Comparison of ENCODE assay signal across 8 cellular contexts in genomic region chr16:56950881-56951771, GRCh38. TPM values are rescaled to one million over a fixed set of nuclear protein-coding genes. Genes with fewer than 3 reads are reported as not detected.
A peak's percentile ranks its signal among the peaks of the same experiment; 100 is the strongest.
DNase-seq lines count a peak whose midpoint lies in the region; ATAC-seq and TF ChIP-seq lines count a peak whose summit lies in the region.

No MANE protein-coding gene starts in this region.

- no peaks in the 10 kb centered on the region for H3F3A ChIP-seq in Loucy (ENCODE audit: low read depth)

- ATAC-seq in GM21825 (IDR thresholded peaks at IDR 0.05; ENCODE audit: unreplicated experiment), result peak; percentile 49
- peak; percentile 78 for ATAC-seq in mucosa of descending colon

- H3K9me3 ChIP-seq in Loucy (ENCODE audit: insufficient read depth, low read depth, low read length) (no peaks in the 10 kb centered on the region), WERI-Rb-1 (ENCODE audit: severe bottlenecking) (no peaks in the 10 kb centered on the region), colonic mucosa (no peaks in the 10 kb centered on the region), mucosa of descending colon (no peaks in the 10 kb centered on the region), tibial nerve (no peaks in the 10 kb centered on the region)

- H3K27ac ChIP-seq in WERI-Rb-1 (no peak overlapping the region), colonic mucosa (no peak overlapping the region), tibial nerve (no peak overlapping the region)

- no peak overlapping the region for H2AFZ ChIP-seq in Loucy (ENCODE audit: low read length)

- DNase-seq in DMS79 treated with DMSO at 0.1 percent for 48 hours (lab: John Stamatoyannopoulos, UW) (peak; percentile 2), DMS79 (lab: John Stamatoyannopoulos, UW) (no peak), WERI-Rb-1 (peak; percentile 78), colonic mucosa (peak; percentile 37), mucosa of descending colon (peak in 2 of 3 donors; percentile 52 to 57), tibial nerve (ENCODE audit: low spot score in 2 of 2) (peak in 1 of 2 donors; percentile 41)

- no peak overlapping the region for H3K4me2 ChIP-seq in Loucy (ENCODE audit: low read depth, low read length, poor library complexity, severe bottlenecking)

- 60 to 61% methylated on average over 15 of the region's 15 CpGs for WGBS in tibial nerve, 2 donors

- no peak overlapping the region for H3K4me3 ChIP-seq in Loucy (ENCODE audit: low read length, poor library complexity, severe bottlenecking)
- H3K4me3 ChIP-seq in WERI-Rb-1 (ENCODE audit: low read depth, low read length), result no peak overlapping the region
- H3K4me3 ChIP-seq in colonic mucosa, result no peak overlapping the region
- no peak overlapping the region for H3K4me3 ChIP-seq in mucosa of descending colon
- no peak overlapping the region for H3K4me3 ChIP-seq in tibial nerve

- no peaks in the 10 kb centered on the region for H3K9me2 ChIP-seq in Loucy (replicated peaks; ENCODE audit: low read depth, low read length)

- intact Hi-C loops in colonic mucosa (cut with DNase I), result loop anchor here (2.0 kb wide), 1 partner anchor 84 kb away; no protein-coding TSS in a partner anchor
- intact Hi-C loops in mucosa of descending colon (cut with DNase I, micrococcal nuclease), result loop anchor here in 1 of 2 donors (5.0 kb wide), 1 partner anchor 84 kb away; the partner anchor contains the start of gene SLC12A3

- TF ChIP-seq CTCF in Loucy (conservative IDR thresholded peaks at IDR 0.05; ENCODE audit: low read length) (peak; percentile 87), WERI-Rb-1 (IDR thresholded peaks at IDR 0.05; ENCODE audit: low read depth, low read length) (peak; percentile 92), colonic mucosa (IDR thresholded peaks at IDR 0.05) (peak; percentile 57), mucosa of descending colon (IDR thresholded peaks at IDR 0.05) (peak; percentile 34), tibial nerve (IDR thresholded peaks at IDR 0.05) (peak; percentile 30 to 71 (median 40))

- no peaks in the 10 kb centered on the region for H4K20me1 ChIP-seq in Loucy (ENCODE audit: insufficient read depth, low read length, poor library complexity, severe bottlenecking)

- H3K9ac ChIP-seq in Loucy (ENCODE audit: low read depth, low read length, poor library complexity, severe bottlenecking) (no peak overlapping the region), colonic mucosa (ENCODE audit: low read depth in 2 of 2, low read length in 2 of 2) (peak overlapping the region in 1 of 2 donors; percentile 24)

- H3K79me2 ChIP-seq in Loucy (ENCODE audit: insufficient read depth, low read length), result no peaks in the 10 kb centered on the region

- H3K27me3 ChIP-seq in Loucy (ENCODE audit: insufficient read depth, low read length, poor library complexity, severe bottlenecking) (no peaks in the 10 kb centered on the region), WERI-Rb-1 (ENCODE audit: insufficient read depth, low read depth, severe bottlenecking) (no peaks in the 10 kb centered on the region), colonic mucosa (no peaks in the 10 kb centered on the region), tibial nerve (no peaks in the 10 kb centered on the region)

- H3K4me1 ChIP-seq in Loucy (ENCODE audit: insufficient read depth, low read length, poor library complexity, severe bottlenecking), result no peaks in the 10 kb centered on the region
- H3K4me1 ChIP-seq in colonic mucosa, result no peaks in the 10 kb centered on the region
- no peaks in the 10 kb centered on the region for H3K4me1 ChIP-seq in mucosa of descending colon (ENCODE audit: low read depth)
- H3K4me1 ChIP-seq in tibial nerve, result peaks cover 0 to 11% (median 4%) of the 10 kb centered on the region in 4 donors

- no peak for TF ChIP-seq POLR2A in tibial nerve (IDR thresholded peaks at IDR 0.05)

- peak in 1 of 2 donors; percentile 46 for TF ChIP-seq EP300 in tibial nerve (IDR thresholded peaks at IDR 0.05)

- H3K36me3 ChIP-seq in Loucy (ENCODE audit: insufficient read depth, low read length) (no peaks in the 10 kb centered on the region), WERI-Rb-1 (no peaks in the 10 kb centered on the region), colonic mucosa (no peaks in the 10 kb centered on the region), mucosa of descending colon (ENCODE audit: low read depth) (no peaks in the 10 kb centered on the region), tibial nerve (peaks cover 0 to 35% (median 0%) of the 10 kb centered on the region in 3 donors)

RNA-seq across cellular contexts. Expression of gene CETP, which starts 10.6 kb away (rescaled TPM):
- not detected for total RNA-seq in colonic mucosa
- under 1 TPM in 2 of 3 donors, not detected in 1; 0.22 to 0.35 TPM for total RNA-seq in mucosa of descending colon
- total RNA-seq in tibial nerve, result not detected

RNA-seq across cellular contexts. Expression of gene HERPUD1, which starts 19.2 kb away (rescaled TPM):
- total RNA-seq in colonic mucosa (100 to 1,000 TPM; 130 to 194 TPM), mucosa of descending colon (100 to 1,000 TPM; 130 to 165 (median 159) TPM), tibial nerve (100 to 1,000 TPM; 143 to 274 (median 161) TPM)

RNA-seq across cellular contexts. Expression of gene NLRC5, which starts 38.2 kb away (rescaled TPM):
- 10 to 100 TPM; 78.1 to 79.7 TPM for total RNA-seq in colonic mucosa
- 100 to 1,000 TPM; 110 to 127 (median 113) TPM for total RNA-seq in mucosa of descending colon
- 10 to 100 TPM; 32.4 to 57.9 (median 37.1) TPM for total RNA-seq in tibial nerve

Comparison
In these comparisons a context has a peak if more than half of its experiments do, and no peak if none do; other contexts are left out.
1. CTCF ChIP-seq: peak in every context shown above with its lines; median percentile 92 in WERI-Rb-1; 87 in Loucy; 57 in colonic mucosa; 40 in tibial nerve; 34 in mucosa of descending colon.